30 cellular contexts compared by ENCODE assay signal in genomic region chr9:94280409-94280989, GRCh38. TPM values are rescaled to one million over a fixed set of nuclear protein-coding genes. Genes with fewer than 3 reads are reported as not detected.
"Had no signal": no experiment of that assay in that cellular context is flagged by ENCODE, and none has a peak within 500 bp of the region (broad histone marks: within the 10 kb centered on the region; RNA-seq: fewer than 3 reads in every experiment).

No MANE protein-coding gene starts in this region.

- H3K4me3 ChIP-seq: left lung, lower lobe of right lung, pancreas, prostate gland, skin epidermis, stomach, testis, thyroid gland, transverse colon, upper lobe of right lung had no signal

- ATAC-seq: left colon; left lung; lower lobe of right lung; naive thymus-derived CD8-positive, alpha-beta T cell; pancreas; right cardiac atrium; sciatic nerve; stimulated activated naive B cell treated with anti-CD40 and anti-IgM and Interleukin-4, amounts not matched to agents 10 μg/mL and 1 μg/mL and 100 μg/mL, for 72 hours; stimulated activated naive CD8-positive, alpha-beta T cell treated with anti-CD3 and anti-CD28 coated beads, Interleukin-15, Interleukin-2, amounts not matched to agents 100 U/mL and 50 U/mL, for 24 hours; upper lobe of right lung had no signal

- H3K36me3 ChIP-seq: prostate gland had no signal

- FAIRE-seq: kidney, pancreas, urothelium cell line had no signal

- H3K9me3 ChIP-seq: lower lobe of right lung, pancreas, prostate gland, testis, thyroid gland, transverse colon, upper lobe of right lung had no signal

- H3K4me1 ChIP-seq: lower lobe of right lung, pancreas, prostate gland, testis, thyroid gland, upper lobe of right lung had no signal

- H3K27ac ChIP-seq: left lung, lower lobe of right lung, pancreas, prostate gland, skin epidermis, stomach, testis, thyroid gland, transverse colon, upper lobe of right lung had no signal

- H3K27me3 ChIP-seq: left lung, pancreas, stomach, testis, thyroid gland, transverse colon, upper lobe of right lung had no signal

- DNase-seq: hippocampal formation; kidney; left colon; left lung; lower lobe of right lung; mammary epithelial cell; mesenchymal stem cell; naive thymus-derived CD8-positive, alpha-beta T cell; nucleus accumbens; pancreas; posterior cingulate gyrus; retina; right cardiac atrium; stimulated activated CD4-positive, alpha-beta T cell treated with anti-CD3 and anti-CD28 coated beads, Interleukin-12 subunit alpha, Interleukin-12 subunit beta, amount 100 ng/mL, for 4 hours; stimulated activated CD4-positive, alpha-beta T cell treated with anti-CD3 and anti-CD28 coated beads, Interleukin-15, amount 100 ng/mL, for 24 hours; stimulated activated CD4-positive, alpha-beta T cell treated with anti-CD3 and anti-CD28 coated beads, Interleukin-2, amount 100 ng/mL, for 24 hours; stimulated activated CD4-positive, alpha-beta T cell treated with anti-CD3 and anti-CD28 coated beads, Interleukin-4, amount 100 ng/mL, for 1 hour; stimulated activated naive B cell treated with anti-CD40 and anti-IgM and Interleukin-4, amounts not matched to agents 10 μg/mL and 1 μg/mL and 100 μg/mL, for 72 hours; stimulated activated naive CD8-positive, alpha-beta T cell treated with anti-CD3 and anti-CD28 coated beads, Interleukin-15, Interleukin-2, amounts not matched to agents 100 U/mL and 50 U/mL, for 24 hours; stomach; testis; thyroid gland; transverse colon; upper lobe of right lung had no signal

RNA-seq across cellular contexts. Expression of gene NUTM2F, which starts 47.9 kb away (rescaled TPM):
- total RNA-seq: kidney; left colon; left lung; lower lobe of right lung; mammary epithelial cell; mucosa of gallbladder; naive thymus-derived CD8-positive, alpha-beta T cell; osteoblast; pancreas; right cardiac atrium; sciatic nerve; stomach; thyroid gland; transverse colon; upper lobe of right lung had no signal
- polyA plus RNA-seq: mammary epithelial cell; naive thymus-derived CD8-positive, alpha-beta T cell; right cardiac atrium; stomach had no signal
